In genomic region chr3:187773233-187773962, GRCh38 we compare ENCODE assay signal across 1 cellular context.
TF ChIP-seq lines count a peak whose summit lies in the region.

No MANE protein-coding gene starts in this region.

TF ChIP-seq in GM12878, 131 proteins besides CTCF, POLR2A, EP300 and RAD21 (continued from another document and continues in another):
- no peak for TF ChIP-seq IRF5 (IDR thresholded peaks at IDR 0.05; ENCODE audit: borderline replicate concordance)
- no peak for TF ChIP-seq USF2 (IDR thresholded peaks at IDR 0.05; ENCODE audit: borderline replicate concordance, low read depth, low read length)
- TF ChIP-seq ZNF592 (IDR thresholded peaks at IDR 0.05) = peak; percentile 55; the same call in 1 of the 2 replicates
- TF ChIP-seq NRF1 (conservative IDR thresholded peaks at IDR 0.05; ENCODE audit: low read depth, low read length) = no peak
- peak; percentile 95 for TF ChIP-seq NFIC (IDR thresholded peaks at IDR 0.05; ENCODE audit: low read depth, low read length)
- TF ChIP-seq ATF2 (IDR thresholded peaks at IDR 0.05; ENCODE audit: low read length) = peak; percentile 76
- TF ChIP-seq MTA3 (IDR thresholded peaks at IDR 0.05; ENCODE audit: borderline replicate concordance, low read length) = peak; percentile 86; the same call in 1 of the 2 replicates
- TF ChIP-seq MTA2 (IDR thresholded peaks at IDR 0.05; ENCODE audit: low read depth) = peak; percentile 97
- peak; percentile 77; the same call in 1 of the 2 replicates for TF ChIP-seq CBFB (IDR thresholded peaks at IDR 0.05; ENCODE audit: low read depth)
- TF ChIP-seq MYB (IDR thresholded peaks at IDR 0.05; ENCODE audit: borderline replicate concordance, low read depth, low read length) = peak; percentile 82
- peak in 1 of 2 experiments; percentile 60; a peak in 1 of 4 replicates for TF ChIP-seq BHLHE40 (IDR thresholded peaks at IDR 0.05; ENCODE audit: borderline replicate concordance in 1 of 2, low read depth in 2 of 2, low read length in 1 of 2)
- peak; percentile 73 for TF ChIP-seq ZBED1 (IDR thresholded peaks at IDR 0.05; ENCODE audit: borderline replicate concordance)
- TF ChIP-seq CREM (IDR thresholded peaks at IDR 0.05; ENCODE audit: low read depth) = peak; percentile 92
- peak; percentile 98 for TF ChIP-seq DPF2 (IDR thresholded peaks at IDR 0.05)
- TF ChIP-seq NKRF (conservative IDR thresholded peaks at IDR 0.05) = peak; percentile 41
- no peak for TF ChIP-seq TAF1 (IDR thresholded peaks at IDR 0.05; ENCODE audit: borderline replicate concordance, low read depth, low read length)
- peak; percentile 99 for TF ChIP-seq IKZF1 (conservative IDR thresholded peaks at IDR 0.05)
- TF ChIP-seq MXI1 (IDR thresholded peaks at IDR 0.05; ENCODE audit: low read depth, low read length) = peak; percentile 37; the same call in 1 of the 2 replicates
- peak; percentile 63; the same call in 1 of the 2 replicates for TF ChIP-seq TARDBP (IDR thresholded peaks at IDR 0.05; ENCODE audit: borderline replicate concordance)
- no peak for TF ChIP-seq KDM1A (IDR thresholded peaks at IDR 0.05; ENCODE audit: borderline replicate concordance)
- TF ChIP-seq PAX8 (IDR thresholded peaks at IDR 0.05) = no peak
- no peak for TF ChIP-seq KLF5 (IDR thresholded peaks at IDR 0.05; ENCODE audit: partially characterized antibody)
- TF ChIP-seq TBL1XR1 (IDR thresholded peaks at IDR 0.05; ENCODE audit: low read depth, low read length) = peak; percentile 19; the same call in 1 of the 2 replicates
- no peak for TF ChIP-seq CHD4 (IDR thresholded peaks at IDR 0.05)
- peak; percentile 75 for TF ChIP-seq TCF12 (IDR thresholded peaks at IDR 0.05; ENCODE audit: low read depth, low read length)
- peak in 1 of 2 experiments; percentile 64; a peak in 1 of 4 replicates for TF ChIP-seq CEBPB (IDR thresholded peaks at IDR 0.05; ENCODE audit: borderline replicate concordance in 1 of 2, low read depth in 2 of 2, low read length in 2 of 2)
- peak; percentile 97 for TF ChIP-seq RELB (IDR thresholded peaks at IDR 0.05; ENCODE audit: low read depth)
- TF ChIP-seq BCL11A (IDR thresholded peaks at IDR 0.05; ENCODE audit: low read depth, low read length) = peak; percentile 94
- TF ChIP-seq RUNX3 (IDR thresholded peaks at IDR 0.05; ENCODE audit: low read length) = peak; percentile 95
- no peak for TF ChIP-seq RCOR1 (conservative IDR thresholded peaks at IDR 0.05; ENCODE audit: low read depth, low read length)
- peak; percentile 50; the same call in 1 of the 2 replicates for TF ChIP-seq NR2F1 (conservative IDR thresholded peaks at IDR 0.05)
- TF ChIP-seq RELA (IDR thresholded peaks at IDR 0.05; ENCODE audit: borderline replicate concordance, partially characterized antibody) = peak; percentile 42
- TF ChIP-seq SKIL (IDR thresholded peaks at IDR 0.05; ENCODE audit: low read depth, poor library complexity, severe bottlenecking) = peak; percentile 90
- peak; percentile 89; the same call in 1 of the 2 replicates for TF ChIP-seq CHD2 (IDR thresholded peaks at IDR 0.05; ENCODE audit: borderline replicate concordance, low read depth, low read length)
- peak; percentile 23 for TF ChIP-seq BCL3 (IDR thresholded peaks at IDR 0.05; ENCODE audit: borderline replicate concordance, insufficient read depth, low read depth, low read length, poor library complexity, severe bottlenecking)
- TF ChIP-seq ZBTB33 (IDR thresholded peaks at IDR 0.05) = no peak
- TF ChIP-seq BACH1 (IDR thresholded peaks at IDR 0.05; ENCODE audit: borderline replicate concordance) = peak; percentile 71; the same call in 1 of the 2 replicates
- TF ChIP-seq RAD51 (IDR thresholded peaks at IDR 0.05) = no peak; the same call in 1 of the 2 replicates
